ENCODE assay signal across 17 cellular contexts in genomic region chr7:128665057-128665456, GRCh38. TPM values are rescaled to one million over a fixed set of nuclear protein-coding genes. Genes with fewer than 3 reads are reported as not detected.
DNase-seq lines count a peak whose midpoint lies in the region; ATAC-seq and TF ChIP-seq lines count a peak whose summit lies in the region.
"Had no signal": no experiment of that assay in that cellular context is flagged by ENCODE, and none has a peak within 500 bp of the region (broad histone marks: within the 10 kb centered on the region; RNA-seq: fewer than 3 reads in every experiment).

No MANE protein-coding gene starts in this region.

- peaks cover 6 to 9% of the 10 kb centered on the region in 2 donors for H3K9me3 Mint-ChIP-seq in activated T-cell treated with anti-CD3 and anti-CD28 coated beads, Interleukin-2, amount 50 U/mL, for 72 hours
- H3K9me3 Mint-ChIP-seq in activated T-cell treated with anti-CD3 and anti-CD28 coated beads, Interleukin-2, amount 50 U/mL, for 24 hours, result peaks cover 14% of the 10 kb centered on the region
- H3K9me3 Mint-ChIP-seq in activated naive CD4-positive, alpha-beta T cell treated with anti-CD3 and anti-CD28 coated beads for 36 hours, result peaks cover 14% of the 10 kb centered on the region

- peak overlapping the region; percentile 73 for H3K27ac Mint-ChIP-seq in activated T-cell treated with anti-CD3 and anti-CD28 coated beads, Interleukin-2, amount 50 U/mL, for 72 hours
- no peak overlapping the region for H3K27ac Mint-ChIP-seq in activated T-cell treated with anti-CD3 and anti-CD28 coated beads, Interleukin-2, amount 50 U/mL, for 24 hours
- no peak overlapping the region for H3K27ac Mint-ChIP-seq in activated naive CD4-positive, alpha-beta T cell treated with anti-CD3 and anti-CD28 coated beads for 36 hours

- no peak for DNase-seq in activated T-cell treated with anti-CD3 and anti-CD28 coated beads, Interleukin-2, amount 50 U/mL, for 72 hours
- DNase-seq in activated T-cell treated with anti-CD3 and anti-CD28 coated beads, Interleukin-2, amount 50 U/mL, for 24 hours, result no peak
- peak; percentile 73 for DNase-seq in amniotic epithelial cell (ENCODE audit: low read depth)
- DNase-seq in fibroblast of villous mesenchyme (ENCODE audit: low read depth), result peak; percentile 66
- DNase-seq in activated naive CD4-positive, alpha-beta T cell treated with anti-CD3 and anti-CD28 coated beads for 36 hours, result no peak
- no peak for DNase-seq in NCI-H2227 treated with DMSO at 0.1 percent for 48 hours (lab: John Stamatoyannopoulos, UW)
- DNase-seq in T-helper 9 cell, result no peak
- DNase-seq: CD4-positive, alpha-beta memory T cell; DMS153; DMS79; GDM1; GOT3; H7 had no signal

- no peaks in the 10 kb centered on the region for H3K27me3 Mint-ChIP-seq in activated T-cell treated with anti-CD3 and anti-CD28 coated beads, Interleukin-2, amount 50 U/mL, for 72 hours (ENCODE audit: low read depth)
- H3K27me3 Mint-ChIP-seq in activated T-cell treated with anti-CD3 and anti-CD28 coated beads, Interleukin-2, amount 50 U/mL, for 24 hours, result no peaks in the 10 kb centered on the region
- no peaks in the 10 kb centered on the region for H3K27me3 Mint-ChIP-seq in activated naive CD4-positive, alpha-beta T cell treated with anti-CD3 and anti-CD28 coated beads for 36 hours (ENCODE audit: low read depth)
- H3K27me3 Mint-ChIP-seq: CD4-positive, alpha-beta memory T cell had no signal

- no peak for TF ChIP-seq CTCF in fibroblast of villous mesenchyme (IDR thresholded peaks at IDR 0.05; ENCODE audit: insufficient read depth, low read depth, low read length)

- no peak for ATAC-seq in activated T-cell treated with anti-CD3 and anti-CD28 coated beads, Interleukin-2, amount 50 U/mL, for 72 hours (replicated peaks in 1 of 2)
- ATAC-seq in HG03196 (IDR thresholded peaks at IDR 0.05; ENCODE audit: unreplicated experiment), result no peak
- ATAC-seq: A549 had no signal

- no peak overlapping the region for H3K4me3 Mint-ChIP-seq in activated T-cell treated with anti-CD3 and anti-CD28 coated beads, Interleukin-2, amount 50 U/mL, for 72 hours
- no peak overlapping the region for H3K4me3 Mint-ChIP-seq in activated T-cell treated with anti-CD3 and anti-CD28 coated beads, Interleukin-2, amount 50 U/mL, for 24 hours
- no peak overlapping the region for H3K4me3 Mint-ChIP-seq in activated naive CD4-positive, alpha-beta T cell treated with anti-CD3 and anti-CD28 coated beads for 36 hours
- H3K4me3 Mint-ChIP-seq: CD14-positive monocyte; CD4-positive, alpha-beta memory T cell had no signal

- H3K4me1 Mint-ChIP-seq in activated T-cell treated with anti-CD3 and anti-CD28 coated beads, Interleukin-2, amount 50 U/mL, for 72 hours (ENCODE audit: low read depth), result no peaks in the 10 kb centered on the region
- no peaks in the 10 kb centered on the region for H3K4me1 Mint-ChIP-seq in activated T-cell treated with anti-CD3 and anti-CD28 coated beads, Interleukin-2, amount 50 U/mL, for 24 hours (ENCODE audit: low read depth)
- H3K4me1 Mint-ChIP-seq in activated naive CD4-positive, alpha-beta T cell treated with anti-CD3 and anti-CD28 coated beads for 36 hours (ENCODE audit: low read depth), result no peaks in the 10 kb centered on the region
- H3K4me1 Mint-ChIP-seq: CD14-positive monocyte; CD4-positive, alpha-beta memory T cell had no signal

- intact Hi-C loops in activated naive CD4-positive, alpha-beta T cell treated with anti-CD3 and anti-CD28 coated beads for 36 hours (cut with micrococcal nuclease), result loop anchor here (5.0 kb wide), 1 partner anchor 188 kb away; the partner anchor contains the start of gene METTL2B

- CTCF ChIA-PET in activated naive CD4-positive, alpha-beta T cell treated with anti-CD3 and anti-CD28 coated beads for 36 hours (lab: Charles Lee), result no interaction called here

- no peak overlapping the region for H3K4me3 ChIP-seq in fibroblast of villous mesenchyme (ENCODE audit: low read depth, low read length)
- H3K4me3 ChIP-seq: A549, BLaER1 had no signal

- peaks cover 8 to 10% of the 10 kb centered on the region in 2 donors for H3K36me3 Mint-ChIP-seq in activated T-cell treated with anti-CD3 and anti-CD28 coated beads, Interleukin-2, amount 50 U/mL, for 72 hours (ENCODE audit: insufficient read depth in 2 of 2)
- peaks cover 15% of the 10 kb centered on the region for H3K36me3 Mint-ChIP-seq in activated T-cell treated with anti-CD3 and anti-CD28 coated beads, Interleukin-2, amount 50 U/mL, for 24 hours (ENCODE audit: low read depth)
- H3K36me3 Mint-ChIP-seq in activated naive CD4-positive, alpha-beta T cell treated with anti-CD3 and anti-CD28 coated beads for 36 hours (ENCODE audit: low read depth), result peaks cover 6% of the 10 kb centered on the region

RNA-seq across cellular contexts. Expression of gene GARIN1A, which starts 7.0 kb away (rescaled TPM):
- 1 to 10 TPM; 2.6 to 2.7 TPM for total RNA-seq in activated T-cell treated with anti-CD3 and anti-CD28 coated beads, Interleukin-2, amount 50 U/mL, for 72 hours
- total RNA-seq in fibroblast of villous mesenchyme, result 0.64 and 2.6 TPM in 2 replicates
- not detected for total RNA-seq in activated naive CD4-positive, alpha-beta T cell treated with anti-CD3 and anti-CD28 coated beads for 36 hours
- total RNA-seq: H7 had no signal

Comparison
In these comparisons a context has a peak if more than half of its experiments do, and no peak if none do; other contexts are left out.
1. DNase-seq: peak in amniotic epithelial cell (single experiment) and fibroblast of villous mesenchyme (single experiment); none in activated T-cell treated with anti-CD3 and anti-CD28 coated beads, Interleukin-2, amount 50 U/mL, for 72 hours (0 of 2), activated T-cell treated with anti-CD3 and anti-CD28 coated beads, Interleukin-2, amount 50 U/mL, for 24 hours (single experiment), activated naive CD4-positive, alpha-beta T cell treated with anti-CD3 and anti-CD28 coated beads for 36 hours (single experiment), NCI-H2227 treated with DMSO at 0.1 percent for 48 hours (single experiment) and T-helper 9 cell (single experiment).